Comparison of ENCODE assay signal across 33 cellular contexts in genomic region chr19:1529430-1529816, GRCh38. TPM values are rescaled to one million over a fixed set of nuclear protein-coding genes. Genes with fewer than 3 reads are reported as not detected.
"Had no signal": no experiment of that assay in that cellular context is flagged by ENCODE, and none has a peak within 500 bp of the region (broad histone marks: within the 10 kb centered on the region; RNA-seq: fewer than 3 reads in every experiment).

No MANE protein-coding gene starts in this region.

- H3K4me1 ChIP-seq: neural progenitor cell, pancreas, prostate gland, testis, transverse colon, upper lobe of right lung, uterus had no signal

- FAIRE-seq: pancreas had no signal

- H3K27ac ChIP-seq: neural progenitor cell, neutrophil, pancreas, prostate gland, right atrium auricular region, skin epidermis, spleen, suprapubic skin, testis, tibial artery, transverse colon, upper lobe of right lung, uterus had no signal

- H3K27me3 ChIP-seq: testis, uterus had no signal

- H3K36me3 ChIP-seq: neural progenitor cell, neutrophil, pancreas, prostate gland, right atrium auricular region, spleen, suprapubic skin, tibial artery, transverse colon, upper lobe of right lung, uterus had no signal

- H3K4me2 ChIP-seq: neural progenitor cell, smooth muscle cell had no signal

- H3K4me3 ChIP-seq: neural progenitor cell, pancreas, prostate gland, right atrium auricular region, skin epidermis, smooth muscle cell, spleen, suprapubic skin, testis, tibial artery, transverse colon, upper lobe of right lung, uterus had no signal

- ATAC-seq: naive thymus-derived CD4-positive, alpha-beta T cell; natural killer cell; pancreas; sciatic nerve; stimulated activated memory B cell treated with anti-CD40 and anti-IgM and Interleukin-4, amounts not matched to agents 10 μg/mL and 1 μg/mL and 100 μg/mL, for 72 hours; stimulated activated naive CD8-positive, alpha-beta T cell treated with anti-CD3 and anti-CD28 coated beads, Interleukin-15, amount 100 ng/mL, for 72 hours; stimulated activated naive CD8-positive, alpha-beta T cell treated with anti-CD3 and anti-CD28 coated beads, Interleukin-15, Interleukin-2, amounts not matched to agents 100 U/mL and 50 U/mL, for 24 hours; upper lobe of right lung had no signal

- H2AFZ ChIP-seq: neural progenitor cell had no signal

- H3K9me3 ChIP-seq: neutrophil, pancreas, prostate gland, right atrium auricular region, spleen, suprapubic skin, testis, tibial artery, transverse colon, upper lobe of right lung, uterus had no signal

- H3K9ac ChIP-seq: neural progenitor cell had no signal

- DNase-seq: naive thymus-derived CD4-positive, alpha-beta T cell; natural killer cell; nucleus accumbens; pancreas; retina; spleen; stimulated activated CD4-positive, alpha-beta T cell treated with anti-CD3 and anti-CD28 coated beads, Interleukin-12 subunit alpha, Interleukin-12 subunit beta, amount 100 ng/mL, for 4 hours; stimulated activated CD4-positive, alpha-beta T cell treated with anti-CD3 and anti-CD28 coated beads, Interleukin-1b, Interleukin-23, amount 100 ng/mL, for 48 hours; stimulated activated CD4-positive, alpha-beta T cell treated with anti-CD3 and anti-CD28 coated beads, Interleukin-4, amount 100 ng/mL, for 1 hour; stimulated activated CD4-positive, alpha-beta T cell treated with anti-CD3 and anti-CD28 coated beads, Interleukin-4, amount 100 ng/mL, for 4 hours; stimulated activated CD8-positive, alpha-beta memory T cell treated with anti-CD3 and anti-CD28 coated beads, Interleukin-4, amount 100 ng/mL, for 48 hours; stimulated activated naive CD4-positive, alpha-beta T cell; stimulated activated naive CD8-positive, alpha-beta T cell treated with anti-CD3 and anti-CD28 coated beads, Interleukin-15, amount 100 ng/mL, for 72 hours; stimulated activated naive CD8-positive, alpha-beta T cell treated with anti-CD3 and anti-CD28 coated beads, Interleukin-15, Interleukin-2, amounts not matched to agents 100 U/mL and 50 U/mL, for 24 hours; substantia nigra; testis; tibial artery; transverse colon; upper lobe of right lung; uterus had no signal

RNA-seq across cellular contexts. Expression of gene PLK5, which starts 5.5 kb away (rescaled TPM):
- total RNA-seq: naive thymus-derived CD4-positive, alpha-beta T cell; natural killer cell; omental fat pad; pancreas; posterior vena cava; pulmonary artery endothelial cell; right atrium auricular region; smooth muscle cell; spleen; transverse colon; upper lobe of right lung had no signal
- polyA plus RNA-seq: naive thymus-derived CD4-positive, alpha-beta T cell; smooth muscle cell had no signal

RNA-seq across cellular contexts. Expression of gene ADAMTSL5, which starts 16.6 kb away (rescaled TPM):
- polyA plus RNA-seq: neural cell had no signal

RNA-seq across cellular contexts. Expression of gene MEX3D, which starts 38.7 kb away (rescaled TPM):
- polyA plus RNA-seq: naive thymus-derived CD4-positive, alpha-beta T cell had no signal
